ENCODE assay signal across 1 cellular context in genomic region chr19:44093931-44094765, GRCh38.
TF ChIP-seq lines count a peak whose summit lies in the region.

Gene ZNF224, plus strand, starts transcription at chr19:44094361. Its CDS starts 3,513 bp downstream, at chr19:44097874.

TF ChIP-seq in H1, 55 proteins besides CTCF, POLR2A, EP300 and RAD21 (continued from another document):
- peak; percentile 66 for TF ChIP-seq TAF1 (IDR thresholded peaks at IDR 0.05; ENCODE audit: low read depth, low read length)
- TF ChIP-seq CHD1 (IDR thresholded peaks at IDR 0.05; ENCODE audit: low read depth, low read length), result no peak
- TF ChIP-seq, protein P1, sequence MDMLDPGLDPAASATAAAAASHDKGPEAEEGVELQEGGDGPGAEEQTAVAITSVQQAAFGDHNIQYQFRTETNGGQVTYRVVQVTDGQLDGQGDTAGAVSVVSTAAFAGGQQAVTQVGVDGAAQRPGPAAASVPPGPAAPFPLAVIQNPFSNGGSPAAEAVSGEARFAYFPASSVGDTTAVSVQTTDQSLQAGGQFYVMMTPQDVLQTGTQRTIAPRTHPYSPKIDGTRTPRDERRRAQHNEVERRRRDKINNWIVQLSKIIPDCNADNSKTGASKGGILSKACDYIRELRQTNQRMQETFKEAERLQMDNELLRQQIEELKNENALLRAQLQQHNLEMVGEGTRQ (IDR thresholded peaks at IDR 0.05; ENCODE audit: low read length), result no peak
- no peak for TF ChIP-seq SP4 (IDR thresholded peaks at IDR 0.05; ENCODE audit: low read length)
- TF ChIP-seq SIN3A (conservative IDR thresholded peaks at IDR 0.05 in 1 of 2, IDR thresholded peaks at IDR 0.05 in 1 of 2; ENCODE audit: low read depth in 1 of 2, low read length in 2 of 2), result peak in 1 of 2 experiments; percentile 56; a peak in 1 of 4 replicates
- peak; percentile 61 for TF ChIP-seq CHD2 (IDR thresholded peaks at IDR 0.05; ENCODE audit: low read length)
- TF ChIP-seq SIX5 (IDR thresholded peaks at IDR 0.05; ENCODE audit: low read depth, low read length), result peak; percentile 94
- TF ChIP-seq, protein P2, sequence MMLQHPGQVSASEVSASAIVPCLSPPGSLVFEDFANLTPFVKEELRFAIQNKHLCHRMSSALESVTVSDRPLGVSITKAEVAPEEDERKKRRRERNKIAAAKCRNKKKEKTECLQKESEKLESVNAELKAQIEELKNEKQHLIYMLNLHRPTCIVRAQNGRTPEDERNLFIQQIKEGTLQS (IDR thresholded peaks at IDR 0.05; ENCODE audit: insufficient read depth, low read depth, low read length), result peak; percentile 32; the same call in 1 of the 2 replicates
- TF ChIP-seq SP1 (IDR thresholded peaks at IDR 0.05; ENCODE audit: low read depth, low read length), result peak; percentile 28; the same call in 1 of the 2 replicates
- no peak for TF ChIP-seq TAF7 (optimal IDR thresholded peaks at IDR 0.05; ENCODE audit: borderline replicate concordance, low read depth, low read length)
- TF ChIP-seq YY1 (IDR thresholded peaks at IDR 0.05; ENCODE audit: low read depth, low read length), result 0 out of 2 replicates have a peak, but pooled peaks have one; percentile 20
TF ChIP-seq in H1: peak in this region for 12.
